Comparison of ENCODE assay signal across 8 cellular contexts in the genomic region with DNA sequence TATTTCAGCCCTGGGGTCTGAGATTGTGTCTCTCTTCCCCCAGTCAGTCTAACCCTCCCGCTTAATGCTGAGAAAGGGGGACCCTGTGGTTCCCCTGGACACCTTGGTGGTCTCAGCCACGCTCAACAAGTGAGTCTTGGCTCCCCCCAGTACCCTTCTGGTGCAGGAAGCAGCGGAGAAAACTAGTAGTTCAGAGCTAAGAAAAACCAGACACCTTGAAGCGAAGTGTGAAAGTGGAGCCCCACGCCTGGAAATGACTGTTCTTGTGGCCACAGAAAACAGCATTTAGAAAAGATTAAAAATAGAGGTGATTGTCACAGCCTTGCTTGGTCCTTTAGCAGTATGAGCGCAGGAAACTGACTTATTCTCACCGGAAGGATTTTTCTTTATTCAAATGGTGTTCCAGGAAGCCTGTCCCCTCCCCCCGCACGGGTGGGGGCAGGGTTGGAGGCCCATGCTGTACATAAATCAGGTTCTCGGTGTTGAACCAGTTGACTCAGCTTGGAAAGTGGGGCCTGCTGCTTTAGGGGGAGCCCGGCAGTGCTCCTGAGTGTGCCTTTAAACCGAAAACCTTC. TPM values are rescaled to one million over a fixed set of nuclear protein-coding genes. Genes with fewer than 3 reads are reported as not detected.
DNase-seq lines count a peak whose midpoint lies in the region; ATAC-seq and TF ChIP-seq lines count a peak whose summit lies in the region.

No MANE protein-coding gene starts in this region.

- H3K79me1 ChIP-seq in neuronal stem cell (ENCODE audit: low read depth, low read length) = peaks cover 14% of the 10 kb centered on the region

- H4K91ac ChIP-seq in neuronal stem cell (ENCODE audit: low read depth, low read length, poor library complexity) = no peak overlapping the region

- no peak overlapping the region for H3K14ac ChIP-seq in neuronal stem cell (ENCODE audit: low read length)

- H3K36me3 ChIP-seq in MM.1S (replicated peaks; ENCODE audit: insufficient read depth, low read length) (peaks cover 10% of the 10 kb centered on the region), neuronal stem cell (replicated peaks in 1 of 2; ENCODE audit: control insufficient read depth in 2 of 2, insufficient read depth in 2 of 2, low read length in 2 of 2) (peaks cover 19 to 43% of the 10 kb centered on the region in 2 donors)

- TF ChIP-seq CTCF in MM.1S (IDR thresholded peaks at IDR 0.05; ENCODE audit: low read length) = no peak
- TF ChIP-seq CTCF in epithelial cell of esophagus (IDR thresholded peaks at IDR 0.05; ENCODE audit: insufficient read depth, low read depth, low read length, missing control alignments) = no peak

- H4K8ac ChIP-seq in neuronal stem cell (ENCODE audit: low read depth, low read length) = no peak overlapping the region

- H2BK15ac ChIP-seq in neuronal stem cell (ENCODE audit: low read length) = no peak overlapping the region

- H3F3A ChIP-seq in MM.1S (ENCODE audit: insufficient read depth, low read length) = peaks cover 45% of the 10 kb centered on the region

- DNase-seq in GDM1 (lab: John Stamatoyannopoulos, UW) (peak; percentile 47), MM.1S (peak; percentile 75), epithelial cell of esophagus (ENCODE audit: low read depth) (peak; percentile 48), neuronal stem cell (ENCODE audit: low spot score) (no peak), cerebellar cortex (ENCODE audit: low spot score) (no peak)
- DNase-seq in activated CD8-positive, alpha-beta memory T cell treated with anti-CD3 and anti-CD28 coated beads for 24 hours = peak; percentile 95

- H2BK5ac ChIP-seq in neuronal stem cell (ENCODE audit: low read length) = peak overlapping the region; percentile 91

- peak overlapping the region; percentile 96 for H3K4me2 ChIP-seq in MM.1S (ENCODE audit: low read depth, low read length)
- H3K4me2 ChIP-seq in neuronal stem cell (ENCODE audit: insufficient read depth, low read length, poor library complexity, severe bottlenecking) = peak overlapping the region; percentile 95

- no peak overlapping the region for H3K23ac ChIP-seq in neuronal stem cell (ENCODE audit: low read depth, low read length, poor library complexity)

- H3K4me1 ChIP-seq in MM.1S (ENCODE audit: low read length) (peaks cover 31% of the 10 kb centered on the region), neuronal stem cell (ENCODE audit: control insufficient read depth in 2 of 2, insufficient read depth in 1 of 2, low read depth in 1 of 2, low read length in 2 of 2) (peaks cover 10 to 11% of the 10 kb centered on the region in 2 donors)

- peaks cover 19% of the 10 kb centered on the region; the same call in 1 of the 2 replicates for H4K20me1 ChIP-seq in MM.1S (ENCODE audit: insufficient read depth, low read length)

- H3K4me3 ChIP-seq in MM.1S (ENCODE audit: low read length) (peak overlapping the region; percentile 90), epithelial cell of esophagus (ENCODE audit: low read length) (peak overlapping the region; percentile 84), neuronal stem cell (ENCODE audit: low read length in 2 of 2) (peak overlapping the region; percentile 85 to 100)

- peaks cover 77% of the 10 kb centered on the region for H3K79me2 ChIP-seq in MM.1S (ENCODE audit: low read length)

- H2AFZ ChIP-seq in MM.1S (ENCODE audit: low read length) (0 out of 2 replicates have a peak overlapping the region, but pooled peaks have one; percentile 0), neuronal stem cell (ENCODE audit: low read length) (peak overlapping the region; percentile 90)

- no peak overlapping the region for H3K4ac ChIP-seq in neuronal stem cell (ENCODE audit: low read length)

- H2BK12ac ChIP-seq in neuronal stem cell (ENCODE audit: low read length) = no peak overlapping the region

- H3K9me3 ChIP-seq in MM.1S (replicated peaks; ENCODE audit: insufficient read depth, low read length) = no peaks in the 10 kb centered on the region
- H3K9me3 ChIP-seq in neuronal stem cell (replicated peaks in 1 of 2; ENCODE audit: control insufficient read depth in 2 of 2, insufficient read depth in 1 of 2, low read depth in 1 of 2, low read length in 2 of 2) = no peaks in the 10 kb centered on the region

- H3K18ac ChIP-seq in neuronal stem cell (ENCODE audit: low read length) = no peak overlapping the region

- no peaks in the 10 kb centered on the region for H3K9me2 ChIP-seq in MM.1S (replicated peaks; ENCODE audit: insufficient read depth, low read length)

- no peaks in the 10 kb centered on the region for H3K27me3 ChIP-seq in MM.1S (replicated peaks; ENCODE audit: insufficient read depth, low read length)
- H3K27me3 ChIP-seq in neuronal stem cell (ENCODE audit: control insufficient read depth in 3 of 3, insufficient read depth in 3 of 3, low read depth in 1 of 3, low read length in 3 of 3) = no peaks in the 10 kb centered on the region

- peak; percentile 34 for ATAC-seq in GM21717 (IDR thresholded peaks at IDR 0.05; ENCODE audit: unreplicated experiment)

- H3K9ac ChIP-seq in MM.1S (ENCODE audit: low read length) = peak overlapping the region; percentile 98
- H3K9ac ChIP-seq in neuronal stem cell (ENCODE audit: low read depth, low read length, poor library complexity) = peak overlapping the region; percentile 97

- H2AK5ac ChIP-seq in neuronal stem cell (ENCODE audit: low read depth, low read length) = peak overlapping the region; percentile 81

- no CpG with 5 or more reads among the region's 12 CpGs for WGBS in neuronal stem cell (ENCODE audit: extremely low coverage in 2 of 2, insufficient read length in 2 of 2, insufficient replicate concordance in 1 of 2), 2 donors

- H3K27ac ChIP-seq in MM.1S (ENCODE audit: low read length) (peak overlapping the region; percentile 98), neuronal stem cell (replicated peaks; ENCODE audit: low read length) (no peak overlapping the region), temporal lobe (ENCODE audit: low read depth, low read length) (peak overlapping the region; percentile 2)

- H2BK120ac ChIP-seq in neuronal stem cell (ENCODE audit: low read depth, low read length) = no peak overlapping the region

RNA-seq across cellular contexts. Expression of a gene that starts 8.1 kb away (rescaled TPM):
- 31.9 TPM for polyA plus RNA-seq in neuronal stem cell (2013, experiment 1 of 2)
- polyA plus RNA-seq in neuronal stem cell (2013, experiment 2 of 2) = 31.7 TPM
- total RNA-seq in temporal lobe = 12.3 TPM

RNA-seq across cellular contexts. Expression of a gene that starts 8.3 kb away (rescaled TPM):
- 6,578 TPM for polyA plus RNA-seq in neuronal stem cell (2013, experiment 1 of 2)
- 6,505 TPM for polyA plus RNA-seq in neuronal stem cell (2013, experiment 2 of 2)
- 574 TPM for total RNA-seq in temporal lobe

RNA-seq across cellular contexts. Expression of a gene that starts 16.8 kb away (rescaled TPM):
- polyA plus RNA-seq in neuronal stem cell (2013, experiment 1 of 2) = not detected
- not detected for polyA plus RNA-seq in neuronal stem cell (2013, experiment 2 of 2)
- total RNA-seq in temporal lobe = 0.25 TPM

Comparison
In these comparisons a context has a peak if more than half of its experiments do, and no peak if none do; other contexts are left out.
1. DNase-seq: peak in GDM1 (single experiment), MM.1S (single experiment), activated CD8-positive, alpha-beta memory T cell treated with anti-CD3 and anti-CD28 coated beads for 24 hours (single experiment) and epithelial cell of esophagus (single experiment); none in neuronal stem cell (single experiment) and cerebellar cortex (single experiment).
2. Peak in every context shown above with its lines, with median percentiles within 50 percentile points of each other: H3K4me3 ChIP-seq.